8 cellular contexts compared by ENCODE assay signal in the genomic region with DNA sequence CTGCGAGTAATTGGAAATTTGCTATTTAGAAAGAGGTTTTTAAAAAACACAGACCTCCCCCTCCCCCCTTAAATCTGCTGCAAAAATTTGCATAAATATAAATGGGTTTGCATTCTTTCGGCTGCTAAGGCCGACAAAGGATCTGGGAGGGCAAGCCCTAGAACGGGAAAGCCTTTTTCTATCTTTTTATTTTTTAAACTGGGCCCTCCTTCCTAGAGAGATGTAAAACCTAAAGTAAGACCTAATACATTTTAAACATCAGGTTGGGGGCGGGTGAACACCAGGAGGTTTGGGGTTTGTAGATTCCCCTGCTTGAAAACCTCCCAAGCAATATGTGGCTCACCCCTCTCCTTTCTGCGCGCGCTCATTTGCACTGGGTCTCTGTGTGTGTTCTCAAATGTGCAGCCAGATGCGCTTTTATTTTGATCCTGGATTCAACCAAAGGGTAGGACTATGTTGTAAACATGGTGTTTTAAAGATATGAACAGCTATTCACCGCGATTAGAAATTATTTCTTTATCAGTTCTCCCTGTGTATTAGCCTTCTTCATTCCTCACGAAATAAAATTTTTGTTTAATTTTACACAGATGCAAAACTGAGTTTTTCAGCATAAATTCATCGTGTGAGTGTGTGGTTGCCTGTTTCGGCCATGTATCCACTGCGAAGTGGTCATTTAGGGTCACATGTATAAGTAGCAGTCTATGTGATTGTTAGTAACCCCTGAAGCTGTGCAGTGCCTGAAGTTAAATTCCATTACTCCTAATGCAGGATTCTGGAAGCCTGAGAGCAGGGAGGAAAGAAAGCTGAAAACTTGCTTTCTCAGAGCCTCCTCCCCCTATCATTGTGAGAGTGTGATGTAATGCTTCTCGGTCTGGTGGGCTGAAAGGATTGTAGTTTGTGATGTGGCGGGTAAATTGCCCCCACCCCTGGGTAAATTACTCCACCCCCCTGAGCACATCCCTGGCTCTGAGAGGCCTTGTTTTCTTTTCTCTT. TPM values are rescaled to one million over a fixed set of nuclear protein-coding genes. Genes with fewer than 3 reads are reported as not detected.
DNase-seq lines count a peak whose midpoint lies in the region; ATAC-seq, FAIRE-seq and TF ChIP-seq lines count a peak whose summit lies in the region.

No MANE protein-coding gene starts in this region.

- peak overlapping the region; percentile 72 for H3K27ac ChIP-seq in CD4-positive, alpha-beta T cell (ENCODE audit: low read depth, low read length)
- H3K27ac ChIP-seq in SJCRH30 (peak overlapping the region; percentile 81), mammary epithelial cell (ENCODE audit: insufficient read depth, low read depth, low read length) (peak overlapping the region; percentile 90), small intestine (ENCODE audit: low read depth in 1 of 2, low read length in 1 of 2) (peak overlapping the region; percentile 45 to 86)

- peak in 5 of 10 experiments; percentile 13 to 42 (median 27) for DNase-seq in CD4-positive, alpha-beta T cell
- DNase-seq in HT1080 (ENCODE audit: low read depth), result peak; percentile 42
- peak; percentile 52 to 68 for DNase-seq in SJCRH30
- no peak for DNase-seq in mammary epithelial cell
- peak; percentile 84 for DNase-seq in islet precursor cell
- DNase-seq in small intestine, result peak; percentile 48
- no peak for DNase-seq in occipital lobe (lab: John Stamatoyannopoulos, UW)
- DNase-seq in NCI-H2196 treated with DMSO at 0.1 percent for 48 hours (lab: John Stamatoyannopoulos, UW; ENCODE audit: unreplicated experiment), result no peak

- no peak for TF ChIP-seq CTCF in CD4-positive, alpha-beta T cell (IDR thresholded peaks at IDR 0.05)
- no peak for TF ChIP-seq CTCF in mammary epithelial cell (conservative IDR thresholded peaks at IDR 0.05 in 1 of 2, IDR thresholded peaks at IDR 0.05 in 1 of 2; ENCODE audit: extremely low read depth in 1 of 2, insufficient read depth in 1 of 2, low read depth in 1 of 2, low read length in 2 of 2)

- peak; percentile 25 for ATAC-seq in CD4-positive, alpha-beta T cell (ENCODE audit: poor library complexity)

- BruUV-seq in mammary epithelial cell (replicated peaks; lab: Mats Ljungman, UMichigan), result no TSS peak

- no peaks in the 10 kb centered on the region for H3K9me3 ChIP-seq in CD4-positive, alpha-beta T cell (ENCODE audit: control insufficient read depth, low read length)
- H3K9me3 ChIP-seq in SJCRH30 (replicated peaks), result no peaks in the 10 kb centered on the region
- no peaks in the 10 kb centered on the region for H3K9me3 ChIP-seq in mammary epithelial cell (replicated peaks; ENCODE audit: insufficient read depth, low read length)
- no peaks in the 10 kb centered on the region for H3K9me3 ChIP-seq in small intestine (ENCODE audit: control insufficient read depth, low read depth)

- peak overlapping the region; percentile 84 for H3K4me2 ChIP-seq in mammary epithelial cell (ENCODE audit: insufficient read depth, low read depth, low read length)

- CTCF ChIA-PET in CD4-positive, alpha-beta T cell (lab: Charles Lee), result interaction anchor here (1.3 to 3.9 kb wide), 8 partner anchors 14 to 650 kb away, joined by 3 to 12 read pairs (median 6); no protein-coding TSS in a partner anchor
- CTCF ChIA-PET in mammary epithelial cell (lab: Charles Lee; ENCODE audit: low non-redundant PET), result no interaction called here

- H3K9ac ChIP-seq in mammary epithelial cell (ENCODE audit: insufficient read depth, low read length), result peak overlapping the region; percentile 96

- WGBS in mammary epithelial cell (ENCODE audit: low coverage, missing lambda C conversion rate), result 1% methylated on average over 17 of the region's 17 CpGs
- WGBS in small intestine, 3 donors, result 0 to 1% (median 0%) methylated on average over 17 of the region's 17 CpGs

- H2AFZ ChIP-seq in mammary epithelial cell (ENCODE audit: low read depth, low read length), result peak overlapping the region; percentile 24

- peak overlapping the region; percentile 90 for H3K27ac Mint-ChIP-seq in CD4-positive, alpha-beta T cell

- peak overlapping the region; percentile 90 for H3K4me3 Mint-ChIP-seq in CD4-positive, alpha-beta T cell

- peaks cover 79% of the 10 kb centered on the region for H3K4me1 Mint-ChIP-seq in CD4-positive, alpha-beta T cell (ENCODE audit: low read depth)

- intact Hi-C loops in CD4-positive, alpha-beta T cell (cut with DNase I, micrococcal nuclease), result loop anchor here (5.0 to 10.0 kb wide), 6 partner anchors 39 to 644 kb away; a partner anchor contains a TSS
- intact Hi-C loops in mammary epithelial cell (cut with micrococcal nuclease), result loop anchor here (1.0 to 5.0 kb wide), 2 partner anchors 99 to 134 kb away; no protein-coding TSS in a partner anchor

- peaks cover 58% of the 10 kb centered on the region for H3K79me2 ChIP-seq in mammary epithelial cell (ENCODE audit: insufficient read depth, low read length)

- in situ Hi-C loops in mammary epithelial cell (cut with MboI; ENCODE audit: low sequenced_read_pairs in 2 of 2), result loop anchor here in 1 of 2 donors (25.0 kb wide), 1 partner anchor 641 kb away; a partner anchor contains a TSS

- no peaks in the 10 kb centered on the region for H3K9me3 Mint-ChIP-seq in CD4-positive, alpha-beta T cell

- no peaks in the 10 kb centered on the region for H4K20me1 ChIP-seq in mammary epithelial cell (ENCODE audit: insufficient read depth, low read length)

- H3K36me3 ChIP-seq in SJCRH30, result no peaks in the 10 kb centered on the region
- H3K36me3 ChIP-seq in mammary epithelial cell (ENCODE audit: insufficient read depth, low read length), result no peaks in the 10 kb centered on the region
- H3K36me3 ChIP-seq in small intestine (ENCODE audit: control insufficient read depth in 2 of 2, insufficient read depth in 2 of 2, low read length in 2 of 2), result no peaks in the 10 kb centered on the region

- no peak for FAIRE-seq in small intestine (lab: Jason Lieb, UNC)

- peaks cover 17% of the 10 kb centered on the region for H3K4me1 ChIP-seq in SJCRH30
- peaks cover 34% of the 10 kb centered on the region for H3K4me1 ChIP-seq in mammary epithelial cell (ENCODE audit: insufficient read depth, low read length)
- H3K4me1 ChIP-seq in small intestine (ENCODE audit: control insufficient read depth in 2 of 2, insufficient read depth in 1 of 2, low read depth in 1 of 2, low read length in 1 of 2), result peaks cover 6 to 18% of the 10 kb centered on the region in 2 donors

- POLR2A ChIA-PET in CD4-positive, alpha-beta T cell (lab: Charles Lee), result interaction anchor here (0.7 to 4.7 kb wide), 16 partner anchors 11 to 659 kb away, joined by 3 to 80 read pairs (median 4); a partner anchor contains a TSS

- dilution Hi-C loops in mammary epithelial cell (cut with HindIII; ENCODE audit: low sequenced_read_pairs), result no loop called here

- peaks cover 18% of the 10 kb centered on the region for H3K36me3 Mint-ChIP-seq in CD4-positive, alpha-beta T cell (ENCODE audit: low read depth)

- H3K27me3 ChIP-seq in CD4-positive, alpha-beta T cell (ENCODE audit: control insufficient read depth, insufficient read depth, low read length), result no peaks in the 10 kb centered on the region
- no peaks in the 10 kb centered on the region for H3K27me3 ChIP-seq in SJCRH30
- H3K27me3 ChIP-seq in mammary epithelial cell (ENCODE audit: insufficient read depth, low read length), result no peaks in the 10 kb centered on the region
- H3K27me3 ChIP-seq in small intestine (ENCODE audit: control insufficient read depth in 2 of 2, insufficient read depth in 2 of 2, low read length in 2 of 2), result no peaks in the 10 kb centered on the region

- H3K4me3 ChIP-seq in SJCRH30 (peak overlapping the region; percentile 79), mammary epithelial cell (replicated peaks in 1 of 3; ENCODE audit: insufficient read depth in 1 of 3, low read depth in 2 of 3, low read length in 3 of 3) (peak overlapping the region; percentile 53 to 100 (median 100)), small intestine (ENCODE audit: low read depth in 1 of 2, low read length in 2 of 2) (peak overlapping the region; percentile 57 to 58)

- no peaks in the 10 kb centered on the region for H3K27me3 Mint-ChIP-seq in CD4-positive, alpha-beta T cell

RNA-seq across cellular contexts. Expression of a gene that starts 1.0 kb away (rescaled TPM):
- 100 to 1,000 TPM; 110 to 111 TPM for total RNA-seq in CD4-positive, alpha-beta T cell
- total RNA-seq in HT1080 (2014; rRNA removed; shearing (Covaris generic)), result 13.7 and 19.3 TPM in 2 replicates
- 5.1 and 7.8 TPM in 2 replicates for polyA plus RNA-seq in HT1080 (2015; cell fraction: cytosol; rRNA removed)
- 12.9 and 28.3 TPM in 2 replicates for polyA plus RNA-seq in HT1080 (2015; cell fraction: nucleus; rRNA removed)
- total RNA-seq in SJCRH30 (2014; rRNA removed; shearing (Covaris generic)), result 16.4 and 19.7 TPM in 2 replicates
- 10 to 100 TPM; 25.2 to 27.3 TPM for total RNA-seq in mammary epithelial cell
- 7.6 TPM for polyA plus RNA-seq in mammary epithelial cell
- polyA minus RNA-seq in mammary epithelial cell, result 52.8 TPM
- polyA plus RNA-seq in small intestine, result 1 to 10 TPM; 2.2 to 9.6 (median 3.5) TPM
- total RNA-seq in occipital lobe, result 44.3 TPM

Comparison
In these comparisons a context has a peak if more than half of its experiments do, and no peak if none do; other contexts are left out.
1. DNase-seq: peak in HT1080 (single experiment), SJCRH30 (2 of 2), islet precursor cell (single experiment) and small intestine (single experiment); none in mammary epithelial cell (single experiment), occipital lobe (single experiment) and NCI-H2196 treated with DMSO at 0.1 percent for 48 hours (single experiment).
2. Peak in every context shown above with its lines, with median percentiles within 50 percentile points of each other: H3K27ac ChIP-seq and H3K4me3 ChIP-seq.